In the genomic region with DNA sequence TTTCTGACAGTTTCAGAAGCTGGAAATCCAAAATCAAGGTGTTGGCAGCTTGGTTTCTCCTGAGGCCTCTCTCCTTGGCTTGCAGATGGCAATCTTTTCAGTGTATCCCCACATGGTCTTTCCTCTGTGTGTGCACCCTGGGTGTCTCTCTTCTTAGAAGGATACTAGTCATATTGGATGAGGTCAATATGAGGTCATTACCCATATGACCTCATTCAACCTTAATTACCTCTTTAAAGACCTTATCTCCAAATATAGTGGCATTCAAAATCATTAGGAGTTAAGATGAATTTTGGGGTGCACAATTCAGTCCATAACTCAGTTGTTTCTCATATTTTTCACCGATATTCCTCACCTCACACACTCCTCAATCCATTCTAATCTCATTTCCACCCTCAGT, we compare ENCODE assay signal across 33 cellular contexts.
DNase-seq lines count a peak whose midpoint lies in the region; ATAC-seq, FAIRE-seq and TF ChIP-seq lines count a peak whose summit lies in the region.
"Had no signal": no experiment of that assay in that cellular context is flagged by ENCODE, and none has a peak within 500 bp of the region (broad histone marks: within the 10 kb centered on the region; RNA-seq: fewer than 3 reads in every experiment).

No MANE protein-coding gene starts in this region.

- POLR2A ChIA-PET in HepG2 (lab: Yijun Ruan, JAX) (no interaction called here), HEK293 (lab: Yijun Ruan, JAX) (no interaction called here)

- H3K4me1 ChIP-seq in HepG2 (ENCODE audit: insufficient read depth, low read length) (peaks cover 9% of the 10 kb centered on the region), right lobe of liver (peaks cover 0 to 5% (median 0%) of the 10 kb centered on the region in 4 donors), HEK293 (ENCODE audit: control insufficient read depth, insufficient read depth, low read length) (0 out of 2 replicates have a peak, but pooled peaks cover 2% of the 10 kb centered on the region)
- H3K4me1 ChIP-seq: A549, BE2C, Caco-2 had no signal

- TF ChIP-seq RAD21 in HepG2 (CRISPR knock-in tag; IDR thresholded peaks at IDR 0.05), result no peak

- in situ Hi-C loops in HepG2 (cut with HindIII; ENCODE audit: extremely low pct_ligation_motif_present, low pct_unique_long_range_greater_than_20kb), result no loop called here
- in situ Hi-C loops in GM13977 (cut with MboI; ENCODE audit: low pct_unique_long_range_greater_than_20kb, low sequenced_read_pairs, unreplicated experiment), result no loop called here

- no peaks in the 10 kb centered on the region for H3K36me3 ChIP-seq in HepG2 (replicated peaks in 1 of 2; ENCODE audit: control insufficient read depth in 1 of 2, insufficient read depth in 2 of 2, low read length in 2 of 2)
- no peaks in the 10 kb centered on the region for H3K36me3 ChIP-seq in right lobe of liver
- no peaks in the 10 kb centered on the region for H3K36me3 ChIP-seq in HEK293 (ENCODE audit: control insufficient read depth in 2 of 2, insufficient read depth in 1 of 2, low read length in 2 of 2)
- H3K36me3 ChIP-seq: BE2C; BLaER1; BLaER1 treated with 17β-estradiol and CSF1 and Interleukin-3, amounts not matched to agents 10 nM and 100 nM had no signal

- DNase-seq in HepG2 (ENCODE audit: low spot score), result no peak
- DNase-seq in right lobe of liver, result no peak
- peak; percentile 6 for DNase-seq in islet precursor cell
- DNase-seq in GM13977 (ENCODE audit: low spot score), result no peak
- DNase-seq: 8988T; ACHN; AML-193; BE2C; C1 segment of cervical spinal cord; Caco-2; Calu3; CD4-positive, alpha-beta memory T cell; CD4-positive, alpha-beta T cell; CD4-positive, CD25-positive, alpha-beta regulatory T cell; CD8-positive, alpha-beta memory T cell; CD8-positive, alpha-beta T cell; COR-L47; DMS 273 treated with DMSO at 0.1 percent for 48 hours; DMS153; DMS53; DMS79; DMS79 treated with DMSO at 0.1 percent for 48 hours; DND-41; EL had no signal

- TF ChIP-seq POLR2A in HepG2 (IDR thresholded peaks at IDR 0.05; ENCODE audit: insufficient read depth in 1 of 2, low read depth in 2 of 2, low read length in 2 of 2), result no peak
- TF ChIP-seq POLR2A in right lobe of liver (IDR thresholded peaks at IDR 0.05), result no peak

- H3K4me2 ChIP-seq in HepG2 (ENCODE audit: low read depth, low read length), result no peak overlapping the region
- H3K4me2 ChIP-seq: A549; BLaER1; BLaER1 treated with 17β-estradiol and CSF1 and Interleukin-3, amounts not matched to agents 10 nM and 100 nM had no signal

- ATAC-seq in HepG2, result no peak
- ATAC-seq in right lobe of liver, result no peak
- ATAC-seq in GM21390 (IDR thresholded peaks at IDR 0.05; ENCODE audit: unreplicated experiment), result no peak
- ATAC-seq: A549; CD8-positive, alpha-beta T cell had no signal

- TF ChIP-seq EP300 in HepG2 (IDR thresholded peaks at IDR 0.05; ENCODE audit: low read depth in 2 of 2, low read length in 2 of 2) (no peak), HepG2 (CRISPR knock-in tag; IDR thresholded peaks at IDR 0.05; ENCODE audit: borderline replicate concordance) (no peak)

- no peaks in the 10 kb centered on the region for H3K79me2 ChIP-seq in HepG2 (ENCODE audit: insufficient read depth, low read length)

- no peak overlapping the region for H3K27ac ChIP-seq in HepG2 (ENCODE audit: extremely low read length, insufficient read depth, low read length)
- H3K27ac ChIP-seq in right lobe of liver, result no peak overlapping the region
- H3K27ac ChIP-seq in HEK293 (ENCODE audit: extremely low read depth, low read depth, low read length), result no peak overlapping the region
- H3K27ac ChIP-seq: 22Rv1; A549; BLaER1; BLaER1 treated with 17β-estradiol and CSF1 and Interleukin-3, amounts not matched to agents 10 nM and 100 nM; C4-2B had no signal

- no peak for TF ChIP-seq CTCF in HepG2 (CRISPR knock-in tag; IDR thresholded peaks at IDR 0.05)
- TF ChIP-seq CTCF in right lobe of liver (IDR thresholded peaks at IDR 0.05), result no peak
- no peak for TF ChIP-seq CTCF in HEK293 (tag by site-specific recombination; IDR thresholded peaks at IDR 0.05)
- TF ChIP-seq CTCF in GM13977 (IDR thresholded peaks at IDR 0.05; ENCODE audit: extremely low read depth, insufficient read depth, missing control alignments), result no peak

- FAIRE-seq in HepG2 (lab: Jason Lieb, UNC), result no peak
- FAIRE-seq: A204.1, A549, D721Med had no signal

- no peak overlapping the region for H3K4me3 ChIP-seq in HepG2 (replicated peaks in 1 of 3; ENCODE audit: insufficient read depth in 1 of 3, low read depth in 2 of 3, low read length in 3 of 3)
- no peak overlapping the region for H3K4me3 ChIP-seq in right lobe of liver
- H3K4me3 ChIP-seq in HEK293 (ENCODE audit: low read depth, low read length), result no peak overlapping the region
- H3K4me3 ChIP-seq: A549; BLaER1; BLaER1 treated with 17β-estradiol and CSF1 and Interleukin-3, amounts not matched to agents 10 nM and 100 nM had no signal

- WGBS in HepG2 (ENCODE audit: low lambda C conversion rate), result 35% methylated on average over 1 of the region's 1 CpG
- WGBS in right lobe of liver (ENCODE audit: insufficient coverage, low coverage, low lambda C conversion rate, missing lambda C conversion rate), result 56% methylated on average over 1 of the region's 1 CpG

- H3K27me3 ChIP-seq in HepG2 (ENCODE audit: control insufficient read depth in 1 of 2, insufficient read depth in 2 of 2, low read length in 2 of 2) (peaks cover 4 to 23% of the 10 kb centered on the region in 2 experiments; a peak in 4 of 5 replicates), right lobe of liver (no peaks in the 10 kb centered on the region)
- H3K27me3 ChIP-seq: BLaER1 had no signal

- no TSS peak for BruUV-seq in HepG2 (replicated peaks; lab: Mats Ljungman, UMichigan)

- H2AFZ ChIP-seq in HepG2 (ENCODE audit: low read length), result no peak overlapping the region

- no peaks in the 10 kb centered on the region for H4K20me1 ChIP-seq in HepG2 (ENCODE audit: insufficient read depth, low read length)
- H4K20me1 ChIP-seq: BLaER1; BLaER1 treated with 17β-estradiol and CSF1 and Interleukin-3, amounts not matched to agents 10 nM and 100 nM had no signal

- no peaks in the 10 kb centered on the region for H3K9me3 ChIP-seq in HepG2 (ENCODE audit: low read length)
- no peaks in the 10 kb centered on the region for H3K9me3 ChIP-seq in right lobe of liver
- no peaks in the 10 kb centered on the region for H3K9me3 ChIP-seq in HEK293 (ENCODE audit: control insufficient read depth, insufficient read depth, low read depth, low read length)
- H3K9me3 ChIP-seq: A549; BE2C; BLaER1; BLaER1 treated with 17β-estradiol and CSF1 and Interleukin-3, amounts not matched to agents 10 nM and 100 nM; Caco-2 had no signal

- no peak overlapping the region for H3K9ac ChIP-seq in HepG2 (ENCODE audit: insufficient read depth, low read depth, low read length)
- H3K9ac ChIP-seq: BLaER1; BLaER1 treated with 17β-estradiol and CSF1 and Interleukin-3, amounts not matched to agents 10 nM and 100 nM had no signal

- CTCF ChIA-PET in HepG2 (lab: Yijun Ruan, JAX; ENCODE audit: low intra/inter-chr PET ratio, low total read pairs) (no interaction called here), HEK293 (lab: Yijun Ruan, JAX) (interaction anchor here (0.6 kb wide), 1 partner anchor 567 kb away, joined by 4 read pairs; no protein-coding TSS in a partner anchor)

- intact Hi-C loops in HepG2 (cut with micrococcal nuclease; ENCODE audit: unreplicated experiment) (no loop called here), right lobe of liver (cut with DNase I) (no loop called here)

TF ChIP-seq in HepG2, 621 proteins besides CTCF, POLR2A, EP300 and RAD21:
- TF ChIP-seq ATF7 (IDR thresholded peaks at IDR 0.05), result peak; percentile 74
- TF ChIP-seq ATF7 (CRISPR knock-in tag; IDR thresholded peaks at IDR 0.05), result no peak
- no peak for TF ChIP-seq RBFOX2 (IDR thresholded peaks at IDR 0.05; ENCODE audit: low read depth, low read length)
TF ChIP-seq in HepG2: peak in this region for 1.

TF ChIP-seq in HEK293, 187 proteins besides CTCF, POLR2A, EP300 and RAD21:
- TF ChIP-seq, protein P1, sequence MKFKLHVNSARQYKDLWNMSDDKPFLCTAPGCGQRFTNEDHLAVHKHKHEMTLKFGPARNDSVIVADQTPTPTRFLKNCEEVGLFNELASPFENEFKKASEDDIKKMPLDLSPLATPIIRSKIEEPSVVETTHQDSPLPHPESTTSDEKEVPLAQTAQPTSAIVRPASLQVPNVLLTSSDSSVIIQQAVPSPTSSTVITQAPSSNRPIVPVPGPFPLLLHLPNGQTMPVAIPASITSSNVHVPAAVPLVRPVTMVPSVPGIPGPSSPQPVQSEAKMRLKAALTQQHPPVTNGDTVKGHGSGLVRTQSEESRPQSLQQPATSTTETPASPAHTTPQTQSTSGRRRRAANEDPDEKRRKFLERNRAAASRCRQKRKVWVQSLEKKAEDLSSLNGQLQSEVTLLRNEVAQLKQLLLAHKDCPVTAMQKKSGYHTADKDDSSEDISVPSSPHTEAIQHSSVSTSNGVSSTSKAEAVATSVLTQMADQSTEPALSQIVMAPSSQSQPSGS (tag by site-specific recombination; IDR thresholded peaks at IDR 0.05; ENCODE audit: low read depth), result peak; percentile 70
- peak; percentile 39; the same call in 1 of the 2 replicates for TF ChIP-seq ZBTB21 (tag by site-specific recombination; IDR thresholded peaks at IDR 0.05)
- peak; percentile 59; the same call in 1 of the 2 replicates for TF ChIP-seq ZNF629 (tag by site-specific recombination; IDR thresholded peaks at IDR 0.05)
- TF ChIP-seq, protein P2, sequence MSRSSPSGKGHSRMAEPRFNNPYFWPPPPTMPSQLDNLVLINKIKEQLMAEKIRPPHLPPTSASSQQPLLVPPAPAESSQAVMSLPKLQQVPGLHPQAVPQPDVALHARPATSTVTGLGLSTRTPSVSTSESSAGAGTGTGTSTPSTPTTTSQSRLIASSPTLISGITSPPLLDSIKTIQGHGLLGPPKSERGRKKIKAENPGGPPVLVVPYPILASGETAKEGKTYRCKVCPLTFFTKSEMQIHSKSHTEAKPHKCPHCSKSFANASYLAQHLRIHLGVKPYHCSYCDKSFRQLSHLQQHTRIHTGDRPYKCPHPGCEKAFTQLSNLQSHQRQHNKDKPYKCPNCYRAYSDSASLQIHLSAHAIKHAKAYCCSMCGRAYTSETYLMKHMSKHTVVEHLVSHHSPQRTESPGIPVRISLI (tag by site-specific recombination; IDR thresholded peaks at IDR 0.05), result no peak
